In the genomic region with DNA sequence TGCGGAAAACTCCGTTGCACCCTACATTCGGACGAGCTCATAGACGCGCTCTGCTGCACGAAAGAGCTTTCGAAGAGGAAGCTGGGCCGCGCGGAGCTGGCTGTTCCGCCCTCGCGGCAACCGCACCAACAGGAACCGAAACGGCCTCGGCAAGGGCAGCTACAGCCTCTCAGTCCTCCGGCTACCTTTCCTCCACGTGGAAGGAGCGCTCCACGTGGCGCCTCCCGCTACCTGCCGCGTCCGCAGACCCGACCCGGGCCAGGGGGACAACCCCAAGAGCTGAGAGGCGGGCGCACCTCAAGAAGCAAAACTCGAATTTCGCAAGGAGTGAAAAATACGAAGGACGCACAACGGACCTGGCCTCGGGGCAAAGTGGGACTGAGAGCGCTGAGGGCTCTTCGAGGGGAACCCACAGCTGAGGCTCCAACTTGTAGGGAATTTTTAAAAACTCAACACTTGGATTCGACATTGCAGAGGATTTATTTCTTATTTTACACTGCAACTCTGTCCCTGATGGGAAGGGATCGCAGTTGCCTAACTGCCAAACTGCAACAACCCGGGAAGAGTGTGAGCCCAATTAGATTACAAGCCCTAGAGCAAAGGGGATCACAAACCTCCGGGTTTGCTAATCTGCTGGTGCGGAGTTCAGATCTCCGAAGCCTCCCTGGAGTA, we compare ENCODE assay signal across 8 cellular contexts. TPM values are rescaled to one million over a fixed set of nuclear protein-coding genes. Genes with fewer than 3 reads are reported as not detected.
DNase-seq lines count a peak whose midpoint lies in the region; ATAC-seq and TF ChIP-seq lines count a peak whose summit lies in the region.

No MANE protein-coding gene starts in this region.

- peak overlapping the region; percentile 60 for H3K4me3 Mint-ChIP-seq in activated CD8-positive, alpha-beta T cell treated with anti-CD3 and anti-CD28 coated beads, Interleukin-2, amount 10 ng/mL, durations not matched to agents 7 days and 5 days

- POLR2A ChIA-PET in activated CD8-positive, alpha-beta T cell treated with anti-CD3 and anti-CD28 coated beads, Interleukin-2, amount 10 ng/mL, durations not matched to agents 7 days and 5 days (lab: Charles Lee), result no interaction called here

- no peaks in the 10 kb centered on the region for H3K36me3 Mint-ChIP-seq in activated CD8-positive, alpha-beta T cell treated with anti-CD3 and anti-CD28 coated beads, Interleukin-2, amount 10 ng/mL, durations not matched to agents 7 days and 5 days (ENCODE audit: low read depth)

- no peaks in the 10 kb centered on the region for H3K79me2 ChIP-seq in osteoblast (ENCODE audit: insufficient read depth, low read length)

- peak; percentile 99 for ATAC-seq in GM19397 (IDR thresholded peaks at IDR 0.05; ENCODE audit: unreplicated experiment)
- peak; percentile 91 for ATAC-seq in HG03457 (IDR thresholded peaks at IDR 0.05; ENCODE audit: unreplicated experiment)
- ATAC-seq in activated CD8-positive, alpha-beta T cell treated with anti-CD3 and anti-CD28 coated beads, Interleukin-2, amount 10 ng/mL, durations not matched to agents 7 days and 5 days, result peak; percentile 83

- peak overlapping the region; percentile 78 for H3K4me2 ChIP-seq in osteoblast (ENCODE audit: insufficient read depth, low read length)

- no peak overlapping the region for H3K27ac ChIP-seq in osteoblast (ENCODE audit: low read depth, low read length)

- no peak overlapping the region for H3K27ac Mint-ChIP-seq in activated CD8-positive, alpha-beta T cell treated with anti-CD3 and anti-CD28 coated beads, Interleukin-2, amount 10 ng/mL, durations not matched to agents 7 days and 5 days

- CTCF ChIA-PET in activated CD8-positive, alpha-beta T cell treated with anti-CD3 and anti-CD28 coated beads, Interleukin-2, amount 10 ng/mL, durations not matched to agents 7 days and 5 days (lab: Charles Lee), result interaction anchor here (1.7 kb wide), 1 partner anchor 12 kb away, joined by 7 read pairs; no protein-coding TSS in a partner anchor

- peaks cover 5% of the 10 kb centered on the region for H3K4me1 ChIP-seq in osteoblast (ENCODE audit: insufficient read depth, low read length)

- H3K9me3 ChIP-seq in osteoblast (ENCODE audit: low read depth, low read length), result no peaks in the 10 kb centered on the region

- H3K4me1 Mint-ChIP-seq in activated CD8-positive, alpha-beta T cell treated with anti-CD3 and anti-CD28 coated beads, Interleukin-2, amount 10 ng/mL, durations not matched to agents 7 days and 5 days (ENCODE audit: low read depth), result peaks cover 26% of the 10 kb centered on the region

- TF ChIP-seq CTCF in fibroblast of villous mesenchyme (IDR thresholded peaks at IDR 0.05; ENCODE audit: insufficient read depth, low read depth, low read length) (no peak), osteoblast (IDR thresholded peaks at IDR 0.05; ENCODE audit: extremely low read depth, low read depth, low read length) (no peak)

- peaks cover 81% of the 10 kb centered on the region for H3K27me3 Mint-ChIP-seq in activated CD8-positive, alpha-beta T cell treated with anti-CD3 and anti-CD28 coated beads, Interleukin-2, amount 10 ng/mL, durations not matched to agents 7 days and 5 days (ENCODE audit: low read depth)

- no peaks in the 10 kb centered on the region for H3K36me3 ChIP-seq in osteoblast (ENCODE audit: insufficient read depth, low read length)

- H4K20me1 ChIP-seq in osteoblast (ENCODE audit: insufficient read depth, low read length), result no peaks in the 10 kb centered on the region

- DNase-seq in CMK (ENCODE audit: low read depth), result peak; percentile 75
- DNase-seq in activated CD8-positive, alpha-beta T cell treated with anti-CD3 and anti-CD28 coated beads, Interleukin-2, amount 10 ng/mL, durations not matched to agents 7 days and 5 days, result peak; percentile 67
- peak; percentile 62 for DNase-seq in fibroblast of villous mesenchyme (ENCODE audit: low read depth)
- DNase-seq in osteoblast (ENCODE audit: insufficient read length, low spot score, missing footprints), result peak; percentile 78
- DNase-seq in NCI-H1930 (lab: John Stamatoyannopoulos, UW), result no peak
- DNase-seq in NCI-H1105 treated with DMSO at 0.1 percent for 48 hours (lab: John Stamatoyannopoulos, UW), result no peak

- H2AFZ ChIP-seq in osteoblast (ENCODE audit: low read length), result peak overlapping the region; percentile 76

- H3K9me3 Mint-ChIP-seq in activated CD8-positive, alpha-beta T cell treated with anti-CD3 and anti-CD28 coated beads, Interleukin-2, amount 10 ng/mL, durations not matched to agents 7 days and 5 days (ENCODE audit: insufficient read depth), result no peaks in the 10 kb centered on the region

- peaks cover 59% of the 10 kb centered on the region for H3K27me3 ChIP-seq in osteoblast (ENCODE audit: insufficient read depth, low read length)

- H3K4me3 ChIP-seq in fibroblast of villous mesenchyme (ENCODE audit: low read depth, low read length) (peak overlapping the region; percentile 59), osteoblast (ENCODE audit: insufficient read depth, low read length) (peak overlapping the region; percentile 69)

RNA-seq across cellular contexts. Expression of a gene that starts 1.4 kb away (rescaled TPM):
- not detected for total RNA-seq in activated CD8-positive, alpha-beta T cell treated with anti-CD3 and anti-CD28 coated beads, Interleukin-2, amount 10 ng/mL, durations not matched to agents 7 days and 5 days
- total RNA-seq in fibroblast of villous mesenchyme, result 5.6 and 12.2 TPM in 2 replicates
- total RNA-seq in osteoblast, result not detected in 2 replicates

Comparison
In these comparisons a context has a peak if more than half of its experiments do, and no peak if none do; other contexts are left out.
1. DNase-seq: peak in CMK (single experiment), activated CD8-positive, alpha-beta T cell treated with anti-CD3 and anti-CD28 coated beads, Interleukin-2, amount 10 ng/mL, durations not matched to agents 7 days and 5 days (single experiment), fibroblast of villous mesenchyme (single experiment) and osteoblast (single experiment); none in NCI-H1930 (0 of 2) and NCI-H1105 treated with DMSO at 0.1 percent for 48 hours (single experiment).
2. Peak in every context shown above with its lines, with median percentiles within 50 percentile points of each other: ATAC-seq.